In the genomic region with DNA sequence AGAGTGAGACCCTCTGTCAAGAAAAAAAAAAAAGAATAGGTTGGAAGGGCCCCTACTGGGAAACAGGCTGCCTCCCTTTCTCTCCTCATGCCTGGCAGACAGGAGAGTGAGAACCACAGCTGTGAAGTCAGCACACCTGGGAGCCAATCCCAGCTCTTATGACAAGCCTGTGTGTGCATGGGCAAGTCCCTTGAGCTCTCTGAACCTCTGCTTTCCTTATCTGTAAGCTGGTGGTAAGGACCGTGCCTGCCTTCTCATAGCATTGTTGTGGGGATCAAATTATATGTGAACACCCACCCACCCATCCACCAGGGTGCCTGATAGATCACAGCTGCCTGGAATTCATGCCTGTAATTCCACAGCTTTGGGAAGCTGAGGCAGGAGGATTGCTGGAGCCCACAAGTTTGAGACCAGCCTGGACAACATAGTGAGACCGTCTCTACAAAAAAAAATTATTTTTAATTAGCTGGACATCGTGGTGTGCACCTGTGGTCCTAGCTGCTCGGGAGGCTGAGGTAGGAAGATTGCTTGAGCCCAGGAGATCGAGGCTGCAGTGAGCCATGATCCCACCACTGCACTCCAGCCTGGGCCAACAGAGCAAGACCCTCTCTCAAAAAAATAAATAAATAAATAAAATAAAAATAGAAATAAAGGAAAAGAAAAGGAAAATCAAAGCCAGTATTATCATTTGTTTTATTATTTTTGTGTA, we compare ENCODE assay signal across 11 cellular contexts. TPM values are rescaled to one million over a fixed set of nuclear protein-coding genes. Genes with fewer than 3 reads are reported as not detected.
DNase-seq lines count a peak whose midpoint lies in the region; ATAC-seq and TF ChIP-seq lines count a peak whose summit lies in the region.
"Had no signal": no experiment of that assay in that cellular context is flagged by ENCODE, and none has a peak within 500 bp of the region (broad histone marks: within the 10 kb centered on the region; RNA-seq: fewer than 3 reads in every experiment).

No MANE protein-coding gene starts in this region.

- H3K79me2 ChIP-seq in SU-DHL-6 (ENCODE audit: insufficient read depth, low read length) (peaks cover 7% of the 10 kb centered on the region), hepatocyte (peaks cover 10% of the 10 kb centered on the region)

- DNase-seq in heart left ventricle (peak in 1 of 5 donors; percentile 18), left cardiac atrium (no peak), hepatocyte (ENCODE audit: low spot score) (no peak), transverse colon (no peak), SHP77 treated with DMSO at 0.1 percent for 48 hours (lab: John Stamatoyannopoulos, UW) (no peak)
- no peak for DNase-seq in effector CD8-positive, alpha-beta T cell (lab: John Stamatoyannopoulos, UW)

- no peaks in the 10 kb centered on the region for H3K9me2 ChIP-seq in SU-DHL-6 (replicated peaks; ENCODE audit: insufficient read depth, low read length)
- no peaks in the 10 kb centered on the region for H3K9me2 ChIP-seq in hepatocyte (replicated peaks; ENCODE audit: insufficient read depth)

- in situ Hi-C loops in transverse colon (cut with MboI; ENCODE audit: low pct_ligation_motif_present in 1 of 4, low pct_unique_long_range_greater_than_20kb in 1 of 4, low sequenced_read_pairs in 3 of 4): no loop called here

- no peak for TF ChIP-seq POLR2A in heart left ventricle (IDR thresholded peaks at IDR 0.05)
- TF ChIP-seq POLR2A in transverse colon (IDR thresholded peaks at IDR 0.05): no peak

- no peak for TF ChIP-seq CTCF in heart left ventricle (IDR thresholded peaks at IDR 0.05)
- no peak for TF ChIP-seq CTCF in SU-DHL-6 (IDR thresholded peaks at IDR 0.05; ENCODE audit: insufficient read depth, low read length, poor library complexity, severe bottlenecking)
- no peak for TF ChIP-seq CTCF in hepatocyte (IDR thresholded peaks at IDR 0.05; ENCODE audit: poor library complexity)
- TF ChIP-seq CTCF in transverse colon (IDR thresholded peaks at IDR 0.05): no peak

- 92 to 97% (median 94%) methylated on average over 5 of the region's 5 CpGs for WGBS in heart left ventricle, 4 donors
- WGBS in hepatocyte (ENCODE audit: low lambda C conversion rate, missing lambda C conversion rate): 91% methylated on average over 5 of the region's 5 CpGs
- 75 to 100% methylated on average over 2 to 5 of the region's 5 CpGs for WGBS in transverse colon (ENCODE audit: low coverage in 1 of 2), 2 donors

- no peak for TF ChIP-seq EP300 in transverse colon (IDR thresholded peaks at IDR 0.05; ENCODE audit: low read depth)

- H3K4me3 ChIP-seq in heart left ventricle (no peak overlapping the region), SU-DHL-6 (ENCODE audit: insufficient read depth, low read length, poor library complexity, severe bottlenecking) (peak overlapping the region; percentile 45), hepatocyte (no peak overlapping the region), transverse colon (no peak overlapping the region)
- H3K4me3 ChIP-seq: SK-N-MC had no signal

- H4K20me1 ChIP-seq in SU-DHL-6 (ENCODE audit: low read depth, low read length) (no peaks in the 10 kb centered on the region), hepatocyte (ENCODE audit: insufficient read depth, poor library complexity, severe bottlenecking) (no peaks in the 10 kb centered on the region)

- no peaks in the 10 kb centered on the region for H3K9me3 ChIP-seq in heart left ventricle
- H3K9me3 ChIP-seq in SU-DHL-6 (ENCODE audit: insufficient read depth, low read length): no peaks in the 10 kb centered on the region
- H3K9me3 ChIP-seq in hepatocyte (ENCODE audit: low read depth): no peaks in the 10 kb centered on the region
- no peaks in the 10 kb centered on the region for H3K9me3 ChIP-seq in transverse colon

- H3K4me1 ChIP-seq in heart left ventricle (peaks cover 7 to 89% (median 47%) of the 10 kb centered on the region in 12 donors), hepatocyte (ENCODE audit: insufficient read depth) (peaks cover 8% of the 10 kb centered on the region), transverse colon (peaks cover 47 to 63% (median 50%) of the 10 kb centered on the region in 4 donors)

- H3K27ac ChIP-seq in heart left ventricle: peak overlapping the region in 9 of 12 donors; percentile 30 to 88 (median 61)
- peak overlapping the region; percentile 99 for H3K27ac ChIP-seq in SU-DHL-6 (ENCODE audit: low read depth, low read length)
- H3K27ac ChIP-seq in hepatocyte: peak overlapping the region; percentile 82
- H3K27ac ChIP-seq in transverse colon: peak overlapping the region; percentile 75 to 88 (median 86)
- H3K27ac ChIP-seq: C4-2B, SK-N-MC had no signal

- H3K4me2 ChIP-seq in SU-DHL-6 (ENCODE audit: low read depth, low read length, poor library complexity, severe bottlenecking) (peak overlapping the region; percentile 86), hepatocyte (no peak overlapping the region)

- peak overlapping the region; percentile 61 for H3K9ac ChIP-seq in SU-DHL-6 (ENCODE audit: low read length)

- intact Hi-C loops in heart left ventricle (cut with DNase I): no loop called here
- intact Hi-C loops in left cardiac atrium (cut with DNase I): no loop called here
- intact Hi-C loops in transverse colon (cut with DNase I; ENCODE audit: low total_unique reads): no loop called here

- peaks cover 56% of the 10 kb centered on the region for H3F3A ChIP-seq in SU-DHL-6 (ENCODE audit: insufficient read depth)

- no peak for ATAC-seq in heart left ventricle
- no peak for ATAC-seq in left cardiac atrium
- ATAC-seq in GM18868 (IDR thresholded peaks at IDR 0.05; ENCODE audit: unreplicated experiment): no peak
- ATAC-seq: HCT116 had no signal

- H3K27me3 ChIP-seq in heart left ventricle (no peaks in the 10 kb centered on the region), SU-DHL-6 (ENCODE audit: low read length) (no peaks in the 10 kb centered on the region), hepatocyte (no peaks in the 10 kb centered on the region), transverse colon (no peaks in the 10 kb centered on the region)

- H2AFZ ChIP-seq in SU-DHL-6 (ENCODE audit: low read depth, low read length, severe bottlenecking) (no peak overlapping the region), hepatocyte (no peak overlapping the region)

- peaks cover 0 to 40% (median 10%) of the 10 kb centered on the region in 9 donors for H3K36me3 ChIP-seq in heart left ventricle
- no peaks in the 10 kb centered on the region for H3K36me3 ChIP-seq in SU-DHL-6 (ENCODE audit: low read length)
- no peaks in the 10 kb centered on the region for H3K36me3 ChIP-seq in hepatocyte (replicated peaks; ENCODE audit: insufficient read depth, low read depth)
- H3K36me3 ChIP-seq in transverse colon: no peaks in the 10 kb centered on the region

RNA-seq across cellular contexts. Expression of gene TTC7A, which starts 41.5 kb away (rescaled TPM):
- total RNA-seq in heart left ventricle (10 to 100 TPM in 2 of 9 donors, 1 to 10 TPM in 7; 5.6 to 18.5 (median 8.1) TPM), left cardiac atrium (10 to 100 TPM; 10.9 to 13.3 TPM), hepatocyte (13.7 and 14.7 TPM in 2 replicates), transverse colon (100 to 1,000 TPM in 1 of 4 donors, 10 to 100 TPM in 3; 40.2 to 212 (median 51.2) TPM)
- polyA plus RNA-seq in heart left ventricle (1 to 10 TPM; 7.2 TPM), hepatocyte (20.4 and 24.2 TPM in 2 replicates)
